ENCODE assay signal across 1 cellular context in the genomic region with DNA sequence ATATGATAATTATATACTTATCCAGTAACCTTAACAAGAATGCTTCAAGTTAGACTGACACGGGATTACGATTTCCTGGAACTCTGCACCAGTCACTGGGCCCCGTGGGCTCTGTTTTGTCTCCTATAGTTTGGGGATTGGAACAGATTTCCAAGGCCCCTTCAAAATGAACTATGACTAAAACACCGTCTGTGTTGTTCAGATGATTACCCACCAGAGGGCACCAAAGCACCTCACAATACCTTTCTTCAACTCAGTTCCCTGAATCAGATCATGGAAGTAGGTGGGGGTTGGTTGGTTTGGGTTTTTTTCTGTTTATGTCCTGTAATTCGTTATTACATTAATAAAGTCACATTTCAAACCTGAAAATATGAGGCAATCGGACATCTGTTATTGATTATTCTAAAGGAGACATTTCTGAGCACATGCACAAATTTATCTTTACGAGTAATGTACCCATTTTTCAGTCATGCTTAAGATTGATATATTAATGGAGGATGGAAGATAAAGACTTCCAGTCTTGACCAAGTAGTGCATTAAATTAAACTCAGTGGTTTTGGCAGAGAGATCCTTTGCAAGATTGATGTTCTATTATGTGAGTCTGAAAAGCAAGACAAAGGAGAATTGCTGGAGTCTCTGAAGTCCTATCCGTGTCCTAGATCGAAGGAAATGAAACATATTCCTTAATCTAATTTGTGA.
TF ChIP-seq lines count a peak whose summit lies in the region.

No MANE protein-coding gene starts in this region.

TF ChIP-seq in GM23338, 12 proteins besides CTCF, POLR2A, EP300 and RAD21 (continued from another document):
- no peak for TF ChIP-seq ZNF462 (CRISPR knock-in tag; IDR thresholded peaks at IDR 0.05)
